22 cellular contexts compared by ENCODE assay signal in the genomic region with DNA sequence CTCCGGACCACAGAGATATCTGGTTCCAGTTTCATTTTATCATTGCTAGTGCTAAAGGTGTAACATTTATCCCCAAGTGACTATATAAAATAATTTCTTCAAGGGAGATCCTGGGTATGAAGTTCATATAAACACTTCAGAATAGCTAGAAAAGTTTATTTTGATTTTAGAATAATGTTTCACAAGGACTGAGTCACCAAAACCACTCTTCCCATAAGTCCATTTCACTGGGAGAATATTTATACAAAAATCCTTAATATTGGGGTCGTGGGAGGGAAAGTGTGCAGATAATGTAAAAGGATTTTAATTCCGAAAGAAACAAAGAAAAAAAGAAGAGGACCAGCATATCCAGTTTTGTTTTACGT.
DNase-seq lines count a peak whose midpoint lies in the region; ATAC-seq, FAIRE-seq and TF ChIP-seq lines count a peak whose summit lies in the region.
"Had no signal": no experiment of that assay in that cellular context is flagged by ENCODE, and none has a peak within 500 bp of the region (broad histone marks: within the 10 kb centered on the region; RNA-seq: fewer than 3 reads in every experiment).

No MANE protein-coding gene starts in this region.

- intact Hi-C loops in IMR-90 (cut with micrococcal nuclease) (no loop called here), HepG2 (cut with micrococcal nuclease; ENCODE audit: unreplicated experiment) (no loop called here)

- peak overlapping the region; percentile 96 for H3K4me2 ChIP-seq in IMR-90 (ENCODE audit: low read depth, low read length)
- H3K4me2 ChIP-seq in HepG2 (ENCODE audit: low read depth, low read length): no peak overlapping the region

- DNase-seq in IMR-90 (peak; percentile 46), fibroblast of peridontal ligament (ENCODE audit: extremely low read depth) (peak; percentile 39), osteocyte (ENCODE audit: extremely low spot score, unreplicated experiment) (no peak), glomerular visceral epithelial cell (ENCODE audit: extremely low spot score) (no peak), HepG2 (ENCODE audit: low spot score) (no peak)
- no peak for DNase-seq in stimulated activated naive CD4-positive, alpha-beta T cell treated with Interleukin-2 at 50 U/mL for 16 hours (lab: John Stamatoyannopoulos, UW)
- DNase-seq: BE2C; CD4-positive, alpha-beta memory T cell; DMS79; KG1; NCI-H1105 treated with DMSO at 0.1 percent for 48 hours; NCI-H187 treated with DMSO at 0.1 percent for 48 hours; NCI-H446; Peyer's patch; Right ventricle myocardium superior had no signal

- POLR2A ChIA-PET in IMR-90 (lab: Charles Lee; ENCODE audit: unreplicated experiment): no interaction called here
- POLR2A ChIA-PET in HepG2 (lab: Yijun Ruan, JAX): no interaction called here

- no peak overlapping the region for H2AK9ac ChIP-seq in IMR-90 (replicated peaks; ENCODE audit: low read depth, low read length, poor library complexity)

- TF ChIP-seq CTCF in IMR-90 (conservative IDR thresholded peaks at IDR 0.05; ENCODE audit: low read depth, low read length) (no peak), osteocyte (IDR thresholded peaks at IDR 0.05) (no peak), HepG2 (CRISPR knock-in tag; IDR thresholded peaks at IDR 0.05) (no peak)

- no TSS peak for BruUV-seq in IMR-90 (replicated peaks; lab: Mats Ljungman, UMichigan)
- BruUV-seq in HepG2 (replicated peaks; lab: Mats Ljungman, UMichigan): no TSS peak

- H2BK5ac ChIP-seq in IMR-90 (ENCODE audit: low read depth, low read length, poor library complexity, severe bottlenecking): no peak overlapping the region

- H2BK120ac ChIP-seq in IMR-90 (ENCODE audit: low read depth, low read length): no peak overlapping the region; the same call in 1 of the 2 replicates

- H3K4me3 ChIP-seq in ACC112 (ENCODE audit: low read depth, low read length) (peak overlapping the region; percentile 22), IMR-90 (ENCODE audit: insufficient read depth, low read depth, low read length) (0 out of 2 replicates have a peak overlapping the region, but pooled peaks have one; percentile 14), HepG2 (replicated peaks in 1 of 3; ENCODE audit: insufficient read depth in 1 of 3, low read depth in 2 of 3, low read length in 3 of 3) (no peak overlapping the region)
- H3K4me3 ChIP-seq: Peyer's patch had no signal

- no peak overlapping the region for H3K56ac ChIP-seq in IMR-90 (ENCODE audit: extremely low read depth, insufficient read depth, low read length)

- H3K36me3 ChIP-seq in ACC112 (ENCODE audit: insufficient read depth, low read length) (no peaks in the 10 kb centered on the region), IMR-90 (ENCODE audit: control insufficient read depth, insufficient read depth, low read length) (no peaks in the 10 kb centered on the region), HepG2 (replicated peaks in 1 of 2; ENCODE audit: control insufficient read depth in 1 of 2, insufficient read depth in 2 of 2, low read length in 2 of 2) (no peaks in the 10 kb centered on the region)
- H3K36me3 ChIP-seq: BE2C, Peyer's patch had no signal

- WGBS in IMR-90 (ENCODE audit: extremely low coverage in 2 of 2, insufficient read length in 1 of 2), 2 experiments: no CpG with 5 or more reads among the region's 4 CpGs
- WGBS in HepG2 (ENCODE audit: low lambda C conversion rate): 93% methylated on average over 4 of the region's 4 CpGs

- peak overlapping the region; percentile 33 for H2AFZ ChIP-seq in ACC112 (ENCODE audit: low read length, unreplicated experiment)
- H2AFZ ChIP-seq in IMR-90 (replicated peaks; ENCODE audit: low read length, poor library complexity): no peak overlapping the region
- H2AFZ ChIP-seq in HepG2 (ENCODE audit: low read length): no peak overlapping the region

- dilution Hi-C loops in IMR-90 (cut with HindIII; ENCODE audit: low sequenced_read_pairs, unreplicated experiment): no loop called here

- no peak overlapping the region for H4K91ac ChIP-seq in IMR-90 (ENCODE audit: insufficient read depth, low read depth, low read length)

- no peak overlapping the region for H3K4me3 Mint-ChIP-seq in osteocyte (ENCODE audit: unreplicated experiment)
- H3K4me3 Mint-ChIP-seq: CD4-positive, alpha-beta memory T cell had no signal

- H3K27me3 Mint-ChIP-seq in osteocyte (ENCODE audit: unreplicated experiment): no peaks in the 10 kb centered on the region

- no peak overlapping the region for H2AK5ac ChIP-seq in IMR-90 (ENCODE audit: low read depth, low read length)

- H3K9ac ChIP-seq in IMR-90 (ENCODE audit: low read depth, low read length) (no peak overlapping the region), HepG2 (ENCODE audit: insufficient read depth, low read depth, low read length) (no peak overlapping the region)

- TF ChIP-seq EP300 in HepG2 (IDR thresholded peaks at IDR 0.05; ENCODE audit: low read depth in 2 of 2, low read length in 2 of 2): no peak
- no peak for TF ChIP-seq EP300 in HepG2 (CRISPR knock-in tag; IDR thresholded peaks at IDR 0.05; ENCODE audit: borderline replicate concordance)

- no peaks in the 10 kb centered on the region for H3K9me3 Mint-ChIP-seq in osteocyte (ENCODE audit: unreplicated experiment)
- H3K9me3 Mint-ChIP-seq: CD4-positive, alpha-beta memory T cell had no signal

- 0 out of 2 replicates have a peak, but pooled peaks cover 5% of the 10 kb centered on the region for H3K27me3 ChIP-seq in ACC112 (ENCODE audit: insufficient read depth, low read length)
- peaks cover 7% of the 10 kb centered on the region for H3K27me3 ChIP-seq in IMR-90 (ENCODE audit: control insufficient read depth, insufficient read depth, low read length)
- H3K27me3 ChIP-seq in HepG2 (ENCODE audit: control insufficient read depth in 1 of 2, insufficient read depth in 2 of 2, low read length in 2 of 2): no peaks in the 10 kb centered on the region
- H3K27me3 ChIP-seq: BE2C, Peyer's patch had no signal

- no peak overlapping the region; the same call in 1 of the 2 replicates for H3K18ac ChIP-seq in IMR-90 (ENCODE audit: low read depth, low read length)

- H3K36me3 Mint-ChIP-seq in osteocyte (ENCODE audit: unreplicated experiment): no peaks in the 10 kb centered on the region
- H3K36me3 Mint-ChIP-seq: CD4-positive, alpha-beta memory T cell had no signal

- peaks cover 38% of the 10 kb centered on the region for H3K4me1 Mint-ChIP-seq in osteocyte (ENCODE audit: unreplicated experiment)
- H3K4me1 Mint-ChIP-seq: CD4-positive, alpha-beta memory T cell had no signal

- no peak for FAIRE-seq in HepG2 (lab: Jason Lieb, UNC)
- FAIRE-seq: G401.6, GM12891, GM19239, H1 had no signal

- no peak overlapping the region for H3K14ac ChIP-seq in IMR-90 (replicated peaks; ENCODE audit: low read depth, low read length)

- TF ChIP-seq POLR2A in IMR-90 (IDR thresholded peaks at IDR 0.05; ENCODE audit: low read depth, low read length): no peak
- no peak for TF ChIP-seq POLR2A in HepG2 (IDR thresholded peaks at IDR 0.05; ENCODE audit: insufficient read depth in 1 of 2, low read depth in 2 of 2, low read length in 2 of 2)

- ATAC-seq in IMR-90 (ENCODE audit: low read depth): peak; percentile 67
- no peak for ATAC-seq in HepG2
- no peak for ATAC-seq in GM19455 (IDR thresholded peaks at IDR 0.05; ENCODE audit: unreplicated experiment)

- H3K4me1 ChIP-seq in ACC112 (ENCODE audit: control insufficient read depth, insufficient read depth, low read length, unreplicated experiment) (peaks cover 13% of the 10 kb centered on the region), IMR-90 (ENCODE audit: control insufficient read depth, insufficient read depth, low read length) (peaks cover 12% of the 10 kb centered on the region), HepG2 (ENCODE audit: insufficient read depth, low read length) (peaks cover 19% of the 10 kb centered on the region)
- H3K4me1 ChIP-seq: BE2C, Peyer's patch had no signal

- TF ChIP-seq RAD21 in IMR-90 (IDR thresholded peaks at IDR 0.05; ENCODE audit: low read length) (no peak), HepG2 (CRISPR knock-in tag; IDR thresholded peaks at IDR 0.05) (no peak)

- H4K20me1 ChIP-seq in IMR-90 (ENCODE audit: insufficient read depth, low read length): no peaks in the 10 kb centered on the region
- H4K20me1 ChIP-seq in HepG2 (ENCODE audit: insufficient read depth, low read length): no peaks in the 10 kb centered on the region

- H3K9me3 ChIP-seq in IMR-90 (ENCODE audit: control insufficient read depth, insufficient read depth, low read length): no peaks in the 10 kb centered on the region
- H3K9me3 ChIP-seq in HepG2 (ENCODE audit: low read length): no peaks in the 10 kb centered on the region
- H3K9me3 ChIP-seq: BE2C, Peyer's patch had no signal

- H3K23ac ChIP-seq in IMR-90 (ENCODE audit: low read depth, low read length): no peak overlapping the region

- no peak overlapping the region for H4K8ac ChIP-seq in IMR-90 (ENCODE audit: low read depth in 2 of 2, low read length in 2 of 2)

- in situ Hi-C loops in IMR-90 (cut with MboI; ENCODE audit: low sequenced_read_pairs) (no loop called here), HepG2 (cut with HindIII; ENCODE audit: extremely low pct_ligation_motif_present, low pct_unique_long_range_greater_than_20kb) (no loop called here)

- no peak overlapping the region for H2BK20ac ChIP-seq in IMR-90 (ENCODE audit: low read depth, low read length)

- no peak overlapping the region for H3K4ac ChIP-seq in IMR-90 (ENCODE audit: low read depth, low read length)

- H3K27ac ChIP-seq in ACC112 (ENCODE audit: low read depth, low read length) (0 out of 2 replicates have a peak overlapping the region, but pooled peaks have one; percentile 26), IMR-90 (ENCODE audit: insufficient read depth, low read length) (peak overlapping the region; percentile 88; the same call in 1 of the 2 replicates), HepG2 (ENCODE audit: extremely low read length, insufficient read depth, low read length) (no peak overlapping the region)
- H3K27ac ChIP-seq: HL-60 had no signal

- peak overlapping the region; percentile 73 for H3K27ac Mint-ChIP-seq in osteocyte (ENCODE audit: unreplicated experiment)
- H3K27ac Mint-ChIP-seq: CD4-positive, alpha-beta memory T cell had no signal

- no peak overlapping the region for H4K5ac ChIP-seq in IMR-90 (ENCODE audit: low read depth, low read length)

- CTCF ChIA-PET in IMR-90 (lab: Yijun Ruan, JAX) (no interaction called here), HepG2 (lab: Yijun Ruan, JAX; ENCODE audit: low intra/inter-chr PET ratio, low total read pairs) (no interaction called here)

- H3K79me1 ChIP-seq in IMR-90 (ENCODE audit: low read depth in 1 of 2, low read length in 2 of 2): no peaks in the 10 kb centered on the region

- no peaks in the 10 kb centered on the region for H3K79me2 ChIP-seq in ACC112 (ENCODE audit: control insufficient read depth, insufficient read depth, low read length, unreplicated experiment)
- no peaks in the 10 kb centered on the region for H3K79me2 ChIP-seq in HepG2 (ENCODE audit: insufficient read depth, low read length)

- H3K9me1 ChIP-seq in IMR-90 (ENCODE audit: insufficient read depth, low read length): no peaks in the 10 kb centered on the region

- H2BK15ac ChIP-seq in IMR-90 (ENCODE audit: low read depth, low read length): no peak overlapping the region

TF ChIP-seq in HepG2, 621 proteins besides CTCF, POLR2A, EP300 and RAD21 (continues in another document):
- TF ChIP-seq ARID2 (CRISPR knock-in tag; IDR thresholded peaks at IDR 0.05; ENCODE audit: borderline replicate concordance): no peak

Comparison
In these comparisons a context has a peak if more than half of its experiments do, and no peak if none do; other contexts are left out.
1. H3K4me3 ChIP-seq: peak in ACC112 (single experiment) and IMR-90 (single experiment); none in HepG2 (0 of 3).
2. DNase-seq: peak in IMR-90 (single experiment) and fibroblast of peridontal ligament (single experiment); none in osteocyte (single experiment), glomerular visceral epithelial cell (single experiment), HepG2 (single experiment) and stimulated activated naive CD4-positive, alpha-beta T cell treated with Interleukin-2 at 50 U/mL for 16 hours (single experiment).